In the genomic region with DNA sequence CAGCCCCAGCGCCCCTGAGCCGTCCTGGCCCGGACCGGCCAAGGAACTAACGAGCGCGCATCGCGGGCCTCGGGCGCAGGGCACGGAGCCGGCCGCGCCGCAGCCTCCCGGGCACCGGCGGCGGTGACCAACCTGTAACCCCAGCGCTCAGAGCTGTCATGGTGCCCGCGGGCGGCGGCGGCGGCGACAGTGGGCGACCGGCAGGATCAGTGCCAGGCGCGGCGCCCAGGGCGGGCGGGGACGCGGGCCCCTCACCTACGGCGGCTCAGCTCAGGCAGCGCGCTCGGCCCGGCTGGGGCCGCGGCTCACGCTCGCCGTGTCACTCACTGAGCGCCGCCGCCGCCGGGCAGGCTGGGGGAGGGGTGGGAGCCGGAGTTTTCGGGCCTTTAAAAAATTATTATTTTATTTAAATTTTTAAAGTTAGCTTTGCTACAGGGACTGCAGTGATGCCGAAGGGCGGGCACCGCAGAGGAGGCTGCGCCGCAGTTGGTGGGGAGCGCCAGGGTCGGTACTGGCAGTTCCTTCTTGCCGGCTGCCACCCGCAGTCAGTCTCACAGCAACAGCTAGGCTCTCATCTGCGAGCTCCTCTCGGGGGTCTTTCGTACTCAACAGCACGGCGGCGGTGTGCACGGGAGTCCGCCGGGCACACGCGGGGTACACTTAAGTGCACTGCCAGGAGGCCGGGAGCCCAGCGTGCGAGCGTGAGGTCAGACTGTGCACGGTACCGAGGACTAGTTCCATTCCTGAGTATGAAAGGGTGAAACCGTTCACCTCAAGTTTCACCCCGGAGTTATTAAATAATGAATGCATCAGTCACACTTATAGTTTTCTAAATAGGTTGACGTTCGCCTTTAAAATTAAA, we compare ENCODE assay signal across 9 cellular contexts. TPM values are rescaled to one million over a fixed set of nuclear protein-coding genes. Genes with fewer than 3 reads are reported as not detected.
DNase-seq lines count a peak whose midpoint lies in the region; ATAC-seq, FAIRE-seq and TF ChIP-seq lines count a peak whose summit lies in the region.
"Had no signal": no experiment of that assay in that cellular context is flagged by ENCODE, and none has a peak within 500 bp of the region (broad histone marks: within the 10 kb centered on the region; RNA-seq: fewer than 3 reads in every experiment).

NALCN (minus strand) TSS at position 328 of the 862 bp plus-strand sequence. CDS start 17,382 bp downstream, outside the sequence.

- H3K36me3 Mint-ChIP-seq in astrocyte (ENCODE audit: low read depth, unreplicated experiment): no peaks in the 10 kb centered on the region
- peaks cover 0 to 6% (median 0%) of the 10 kb centered on the region in 3 donors for H3K36me3 Mint-ChIP-seq in immature natural killer cell

- no peaks in the 10 kb centered on the region for H3K9me3 ChIP-seq in astrocyte (ENCODE audit: insufficient read depth, low read depth, low read length)
- H3K9me3 ChIP-seq in iPS-18c (ENCODE audit: control insufficient read depth, insufficient read depth, low read length): no peaks in the 10 kb centered on the region
- no peaks in the 10 kb centered on the region for H3K9me3 ChIP-seq in skeletal muscle satellite cell (replicated peaks; ENCODE audit: low read length)

- peak within 1 kb of the TSS; percentile 80 for H3K9ac ChIP-seq in astrocyte (ENCODE audit: low read length)
- H3K9ac ChIP-seq in skeletal muscle satellite cell (ENCODE audit: low read depth, low read length): peak within 1 kb of the TSS; percentile 79

- H4K20me1 ChIP-seq in astrocyte (ENCODE audit: insufficient read depth, low read length): no peaks in the 10 kb centered on the region

- no peak for TF ChIP-seq CTCF in astrocyte (IDR thresholded peaks at IDR 0.05; ENCODE audit: insufficient read depth, low read depth, low read length)

- peak within 1 kb of the TSS; percentile 81 for H3K4me3 Mint-ChIP-seq in astrocyte (ENCODE audit: unreplicated experiment)
- peak within 1 kb of the TSS in 1 of 5 donors; percentile 7 for H3K4me3 Mint-ChIP-seq in immature natural killer cell

- peak within 1 kb of the TSS; percentile 67 for H3K4me3 ChIP-seq in astrocyte (ENCODE audit: insufficient read depth, low read depth, low read length)
- peak within 1 kb of the TSS; percentile 64 for H3K4me3 ChIP-seq in iPS-18c (ENCODE audit: insufficient read depth, low read depth, low read length)
- H3K4me3 ChIP-seq in skeletal muscle satellite cell (ENCODE audit: low read length): peak within 1 kb of the TSS; percentile 82

- FAIRE-seq in HTR-8/SVneo (lab: Jason Lieb, UNC) (no peak), astrocyte (lab: Jason Lieb, UNC) (no peak)
- FAIRE-seq: colon had no signal

- no peak for ATAC-seq in left colon

- H3K79me2 ChIP-seq in astrocyte (ENCODE audit: insufficient read depth, low read length): no peaks in the 10 kb centered on the region

- H3K4me1 ChIP-seq in astrocyte (ENCODE audit: insufficient read depth, low read length) (peaks cover 10% of the 10 kb centered on the region), skeletal muscle satellite cell (ENCODE audit: control insufficient read depth, insufficient read depth, low read length) (peaks cover 10% of the 10 kb centered on the region)

- H3K4me1 Mint-ChIP-seq in astrocyte (ENCODE audit: low read depth, unreplicated experiment) (no peaks in the 10 kb centered on the region), immature natural killer cell (no peaks in the 10 kb centered on the region)

- H3K27ac Mint-ChIP-seq in astrocyte (ENCODE audit: unreplicated experiment) (no peak within 1 kb of the TSS), immature natural killer cell (no peak within 1 kb of the TSS)

- peak within 1 kb of the TSS; percentile 23 for H3K27ac ChIP-seq in astrocyte (ENCODE audit: low read depth, low read length)

- intact Hi-C loops in left colon (cut with DNase I, micrococcal nuclease): no loop called here

- H3K27me3 Mint-ChIP-seq in astrocyte (ENCODE audit: low read depth, unreplicated experiment): peaks cover 11% of the 10 kb centered on the region
- H3K27me3 Mint-ChIP-seq in immature natural killer cell (ENCODE audit: low read depth in 3 of 3): peaks cover 2 to 11% (median 4%) of the 10 kb centered on the region in 3 donors

- H3K27me3 ChIP-seq in astrocyte (ENCODE audit: insufficient read depth, low read length): no peaks in the 10 kb centered on the region
- no peaks in the 10 kb centered on the region for H3K27me3 ChIP-seq in skeletal muscle satellite cell (ENCODE audit: control insufficient read depth, insufficient read depth, low read length)

- no peaks in the 10 kb centered on the region for H3K36me3 ChIP-seq in astrocyte (ENCODE audit: insufficient read depth, low read length)
- no peaks in the 10 kb centered on the region for H3K36me3 ChIP-seq in skeletal muscle satellite cell (ENCODE audit: insufficient read depth, low read length)

- H2AFZ ChIP-seq in astrocyte (ENCODE audit: low read depth, low read length): peak within 1 kb of the TSS; percentile 97

- DNase-seq in Ammon's horn (ENCODE audit: low spot score) (peak; percentile 63), HTR-8/SVneo (ENCODE audit: insufficient read length, low spot score) (peak; percentile 14), astrocyte (ENCODE audit: low read depth) (peak; percentile 14), left colon (no peak), MV-4-11 (lab: John Stamatoyannopoulos, UW) (no peak), immature natural killer cell (no peak)

- peak within 1 kb of the TSS; percentile 99 for H3K4me2 ChIP-seq in astrocyte (ENCODE audit: low read length)
- peak within 1 kb of the TSS; percentile 97 for H3K4me2 ChIP-seq in skeletal muscle satellite cell (ENCODE audit: low read length)

- H3K9me3 Mint-ChIP-seq in astrocyte (ENCODE audit: unreplicated experiment): no peaks in the 10 kb centered on the region
- H3K9me3 Mint-ChIP-seq in immature natural killer cell: peaks cover 0 to 28% (median 4%) of the 10 kb centered on the region in 6 donors

RNA-seq across cellular contexts. Expression of gene NALCN, which starts in this region (rescaled TPM):
- total RNA-seq in astrocyte (1.1 and 2.2 TPM in 2 replicates), left colon (under 1 TPM; 0.03 to 0.17 TPM)
- total RNA-seq in skeletal muscle satellite cell (2012; rRNA removed): 0.66 and 1.5 TPM in 2 replicates
- not detected for polyA plus RNA-seq in immature natural killer cell

Comparison
In these comparisons a context has a peak if more than half of its experiments do, and no peak if none do; other contexts are left out.
1. DNase-seq: peak in Ammon's horn (single experiment), HTR-8/SVneo (single experiment) and astrocyte (single experiment); none in left colon (0 of 2), MV-4-11 (single experiment) and immature natural killer cell (0 of 3).
2. Peak in every context shown above with its lines, with median percentiles within 50 percentile points of each other: H3K4me3 ChIP-seq.